ENCODE assay signal across 1 cellular context in the genomic region with DNA sequence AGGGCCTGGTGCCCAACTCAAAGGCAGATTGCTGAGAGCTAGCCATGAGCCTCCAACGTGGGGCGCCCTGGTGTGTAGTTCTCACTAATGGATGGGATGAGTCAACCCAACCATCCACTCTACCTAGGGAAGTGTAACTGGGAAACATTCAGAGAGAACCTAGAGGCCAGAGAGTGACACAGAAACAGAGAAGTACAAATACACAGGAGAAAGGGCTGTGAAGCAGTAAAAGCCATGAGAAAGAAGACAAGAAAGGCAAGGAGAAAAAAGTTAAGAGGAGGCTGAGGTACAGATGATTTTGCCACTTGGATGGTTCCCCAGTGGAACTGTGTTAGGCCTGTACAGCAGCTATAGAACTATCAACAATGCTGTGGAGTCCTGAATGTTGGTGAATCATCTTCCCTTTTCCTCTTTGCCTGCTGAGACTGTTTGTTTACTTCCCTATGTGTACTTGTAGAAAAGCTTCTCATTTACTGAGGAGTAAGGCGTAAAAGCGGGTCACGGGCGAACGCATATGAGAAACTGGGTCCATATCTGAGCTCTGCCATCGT.
TF ChIP-seq lines count a peak whose summit lies in the region.

No MANE protein-coding gene starts in this region.

TF ChIP-seq in IMR-90, 13 proteins besides CTCF, POLR2A, EP300 and RAD21 (continued from another document):
- TF ChIP-seq USF2 (IDR thresholded peaks at IDR 0.05; ENCODE audit: low read depth, low read length) (no peak), CEBPB (IDR thresholded peaks at IDR 0.05; ENCODE audit: low read depth, low read length) (no peak), FOS (IDR thresholded peaks at IDR 0.05; ENCODE audit: low read depth, low read length) (no peak), RFX5 (IDR thresholded peaks at IDR 0.05; ENCODE audit: low read depth, low read length) (no peak), NFE2L2 (IDR thresholded peaks at IDR 0.05; ENCODE audit: low read depth, low read length) (no peak), MAFK (IDR thresholded peaks at IDR 0.05; ENCODE audit: low read depth, low read length) (no peak), MAZ (IDR thresholded peaks at IDR 0.05; ENCODE audit: borderline replicate concordance, low read depth, low read length) (no peak), RCOR1 (IDR thresholded peaks at IDR 0.05; ENCODE audit: insufficient replicate concordance, low read length) (no peak), SMC3 (IDR thresholded peaks at IDR 0.05; ENCODE audit: low read depth, low read length) (no peak), CHD1 (IDR thresholded peaks at IDR 0.05; ENCODE audit: low read depth, low read length) (no peak), BHLHE40 (IDR thresholded peaks at IDR 0.05; ENCODE audit: low read depth, low read length) (no peak)
TF ChIP-seq in IMR-90: peak in this region for 0.
